In genomic region chr7:55744706-55745105, GRCh38 we compare ENCODE assay signal across 8 cellular contexts.
DNase-seq lines count a peak whose midpoint lies in the region; FAIRE-seq and TF ChIP-seq lines count a peak whose summit lies in the region.
"Not testable (repeated sequence)": the region's sequence is repeated elsewhere in the genome, so short reads cannot be mapped to it uniquely, and the experiment has no call there.

No MANE protein-coding gene starts in this region.

- not testable (repeated sequence) for H3K23ac ChIP-seq in H1 (ENCODE audit: insufficient read length); trophoblast cell (ENCODE audit: low read length)

- H2AFZ ChIP-seq in H1 (ENCODE audit: low read length); trophoblast cell (ENCODE audit: insufficient read depth, low read length, poor library complexity): not testable (repeated sequence)

- H2BK15ac ChIP-seq in H1 (ENCODE audit: low read length), result not testable (repeated sequence)

- not testable (repeated sequence) for H3K4me1 ChIP-seq in H1 (replicated peaks in 1 of 4; ENCODE audit: control insufficient read depth in 3 of 4, insufficient read depth in 4 of 4, low read length in 3 of 4); trophoblast cell (ENCODE audit: control insufficient read depth in 1 of 2, insufficient read depth in 2 of 2, low read length in 2 of 2)

- H3K4ac ChIP-seq in H1 (replicated peaks; ENCODE audit: insufficient read length, low read depth, low read length); trophoblast cell (ENCODE audit: low read depth, low read length): not testable (repeated sequence)

- FAIRE-seq in H1 (lab: Jason Lieb, UNC), result not testable (repeated sequence)

- TF ChIP-seq CTCF in HFFc6 (IDR thresholded peaks at IDR 0.05), result peak; percentile 12; the same call in 1 of the 2 replicates
- peak; percentile 26; the same call in 1 of the 2 replicates for TF ChIP-seq CTCF in WERI-Rb-1 (IDR thresholded peaks at IDR 0.05; ENCODE audit: low read depth, low read length)
- peak; percentile 30 to 49 (median 31) for TF ChIP-seq CTCF in H1 (IDR thresholded peaks at IDR 0.05; ENCODE audit: control extremely low read depth in 1 of 3, insufficient read depth in 1 of 3, low read depth in 1 of 3, low read length in 3 of 3)

- CTCF ChIA-PET in H1 (lab: Charles Lee; ENCODE audit: partially characterized antibody), result interaction anchor here (0.6 to 1.3 kb wide), 4 partner anchors 219 to 329 kb away, joined by 3 to 4 read pairs (median 3); partner anchors contain the start of gene NIPSNAP2

- not testable (repeated sequence) for H4K8ac ChIP-seq in H1 (ENCODE audit: extremely low read depth, insufficient read depth, low read length); trophoblast cell (ENCODE audit: low read depth, low read length)

- peak; percentile 2 for DNase-seq in COLO668 (lab: John Stamatoyannopoulos, UW; ENCODE audit: unreplicated experiment)
- DNase-seq in Daoy (ENCODE audit: low read depth), result peak; percentile 36
- DNase-seq in HFFc6, result not testable (repeated sequence)
- peak; percentile 3 for DNase-seq in NCI-H748 (lab: John Stamatoyannopoulos, UW; ENCODE audit: unreplicated experiment)
- DNase-seq in WERI-Rb-1, result peak; percentile 41
- peak in 1 of 2 experiments; percentile 75 for DNase-seq in H1 (ENCODE audit: low read depth in 1 of 2, low spot score in 2 of 2)
- DNase-seq in iPS DF 4.7 (ENCODE audit: extremely low read depth, low spot score), result peak; percentile 7
- DNase-seq in trophoblast cell, result peak; percentile 18 to 57

- not testable (repeated sequence) for H3K4me3 ChIP-seq in WERI-Rb-1 (ENCODE audit: low read depth, low read length); H1 (ENCODE audit: extremely low read depth in 1 of 4, insufficient read depth in 2 of 4, low read depth in 3 of 4, low read length in 4 of 4); trophoblast cell (ENCODE audit: low read depth, low read length)

- H3K56ac ChIP-seq in H1 (replicated peaks; ENCODE audit: insufficient read length, low read depth, low read length), result not testable (repeated sequence)

- H2BK5ac ChIP-seq in H1 (ENCODE audit: low read depth, low read length); trophoblast cell (ENCODE audit: low read depth, low read length, poor library complexity): not testable (repeated sequence)

- not testable (repeated sequence) for H4K91ac ChIP-seq in H1 (replicated peaks; ENCODE audit: insufficient read length, low read length); trophoblast cell (ENCODE audit: low read depth, low read length)

- H2BK12ac ChIP-seq in H1 (ENCODE audit: low read depth, low read length); trophoblast cell (ENCODE audit: low read length): not testable (repeated sequence)

- not testable (repeated sequence) for H3K27me3 ChIP-seq in WERI-Rb-1 (ENCODE audit: insufficient read depth, low read depth, severe bottlenecking); H1 (replicated peaks in 1 of 4; ENCODE audit: control insufficient read depth in 3 of 4, extremely low read depth in 1 of 4, insufficient read depth in 3 of 4, low read length in 3 of 4); trophoblast cell (ENCODE audit: insufficient read depth, low read length)

- not testable (repeated sequence) for H3K79me2 ChIP-seq in H1 (ENCODE audit: control insufficient read depth in 1 of 2, insufficient read depth in 2 of 2, low read length in 2 of 2); trophoblast cell (ENCODE audit: control insufficient read depth, insufficient read depth, low read length, poor library complexity)

- not testable (repeated sequence) for H2AK5ac ChIP-seq in H1 (ENCODE audit: low read depth, low read length); trophoblast cell (ENCODE audit: low read length)

- not testable (repeated sequence) for H3K4me2 ChIP-seq in H1 (ENCODE audit: insufficient read depth in 1 of 2, low read depth in 2 of 2, low read length in 2 of 2); trophoblast cell (ENCODE audit: low read length)

- H3K4me3 Mint-ChIP-seq in HFFc6, result not testable (repeated sequence)

- not testable (repeated sequence) for H3K27ac ChIP-seq in WERI-Rb-1; H1 (ENCODE audit: low read depth, low read length); trophoblast cell (ENCODE audit: low read depth, low read length)

- no CpG with 5 or more reads among the region's 20 CpGs for WGBS in H1 (ENCODE audit: extremely low coverage in 1 of 2, insufficient coverage in 1 of 2, insufficient read length in 1 of 2, insufficient replicate concordance in 2 of 2, low coverage in 1 of 2, low lambda C conversion rate in 2 of 2, missing lambda C conversion rate in 1 of 2), 2 experiments
- no CpG with 5 or more reads among the region's 20 CpGs for WGBS in trophoblast cell (ENCODE audit: extremely low coverage, insufficient coverage, insufficient read length)

- H3K27me3 Mint-ChIP-seq in HFFc6 (ENCODE audit: insufficient read depth), result not testable (repeated sequence)

- H3K27ac Mint-ChIP-seq in HFFc6, result not testable (repeated sequence)

- H3K9me3 ChIP-seq in WERI-Rb-1 (ENCODE audit: severe bottlenecking); H1 (ENCODE audit: insufficient read depth in 2 of 2, low read depth in 1 of 2, low read length in 1 of 2); trophoblast cell (ENCODE audit: insufficient read depth, low read depth, low read length): not testable (repeated sequence)

- H3K18ac ChIP-seq in H1 (ENCODE audit: extremely low read depth, low read length); trophoblast cell (ENCODE audit: low read length): not testable (repeated sequence)

- H4K20me1 ChIP-seq in H1 (replicated peaks in 1 of 2; ENCODE audit: control insufficient read depth in 1 of 2, insufficient read depth in 2 of 2, low read length in 2 of 2), result not testable (repeated sequence)

- not testable (repeated sequence) for TF ChIP-seq EP300 in H1 (IDR thresholded peaks at IDR 0.05; ENCODE audit: borderline replicate concordance in 1 of 2, low read depth in 2 of 2, low read length in 2 of 2)

- H3K79me1 ChIP-seq in H1 (ENCODE audit: low read depth, low read length); trophoblast cell (ENCODE audit: low read length): not testable (repeated sequence)

- H4K5ac ChIP-seq in H1 (ENCODE audit: insufficient read length, low read depth, low read length), result not testable (repeated sequence)

- H4K12ac ChIP-seq in trophoblast cell (ENCODE audit: low read depth, low read length), result not testable (repeated sequence)

- not testable (repeated sequence) for H3K23me2 ChIP-seq in H1 (ENCODE audit: low read depth, low read length)

- H3K14ac ChIP-seq in H1 (ENCODE audit: insufficient read length); trophoblast cell (ENCODE audit: low read length): not testable (repeated sequence)

- TF ChIP-seq RAD21 in H1 (IDR thresholded peaks at IDR 0.05 in 1 of 2, conservative IDR thresholded peaks at IDR 0.05 in 1 of 2; ENCODE audit: low read depth in 2 of 2, low read length in 2 of 2), result peak; percentile 29 to 37; a peak in 3 of 4 replicates

- H2BK120ac ChIP-seq in H1 (replicated peaks; ENCODE audit: low read depth, low read length); trophoblast cell (ENCODE audit: insufficient read depth, low read length, poor library complexity): not testable (repeated sequence)

- not testable (repeated sequence) for H3K4me1 Mint-ChIP-seq in HFFc6 (ENCODE audit: low read depth)

- POLR2A ChIA-PET in H1 (lab: Charles Lee; ENCODE audit: partially characterized antibody), result not testable (repeated sequence)

- TF ChIP-seq POLR2A in H1 (IDR thresholded peaks at IDR 0.05; ENCODE audit: control extremely low read depth in 1 of 2, low read depth in 2 of 2, low read length in 2 of 2), result not testable (repeated sequence)

- H3K36me3 ChIP-seq in WERI-Rb-1; H1 (ENCODE audit: control insufficient read depth in 2 of 4, insufficient read depth in 4 of 4, low read length in 3 of 4); trophoblast cell (ENCODE audit: control insufficient read depth in 1 of 2, insufficient read depth in 2 of 2, low read length in 2 of 2): not testable (repeated sequence)

- H2BK20ac ChIP-seq in H1 (ENCODE audit: low read length), result not testable (repeated sequence)

- H3K9ac ChIP-seq in H1 (replicated peaks in 1 of 4; ENCODE audit: extremely low read depth in 1 of 4, low read depth in 3 of 4, low read length in 3 of 4); trophoblast cell (ENCODE audit: low read length): not testable (repeated sequence)

- not testable (repeated sequence) for H3K9me3 Mint-ChIP-seq in HFFc6

- H3K36me3 Mint-ChIP-seq in HFFc6 (ENCODE audit: low read depth), result not testable (repeated sequence)
